ENCODE assay signal across 36 cellular contexts in the genomic region with DNA sequence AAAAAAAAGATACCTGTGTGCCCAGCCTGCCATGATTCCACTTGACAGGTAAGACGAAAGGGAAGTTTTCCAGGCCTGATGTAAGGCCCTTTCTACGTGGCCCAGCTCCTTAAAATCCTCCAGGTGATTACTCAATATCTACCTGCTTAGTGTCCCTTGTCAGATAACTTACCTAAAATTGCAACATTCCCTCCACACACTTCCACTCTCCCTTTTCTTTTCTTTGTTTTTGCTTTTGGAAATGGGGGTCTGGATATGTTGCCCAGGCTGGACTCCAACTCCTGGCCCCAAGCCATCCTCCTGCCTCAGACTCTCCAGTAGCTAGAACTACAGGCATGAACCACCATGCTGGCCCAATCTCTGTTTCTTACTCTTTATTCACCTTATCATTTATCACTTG. TPM values are rescaled to one million over a fixed set of nuclear protein-coding genes. Genes with fewer than 3 reads are reported as not detected.
"Had no signal": no experiment of that assay in that cellular context is flagged by ENCODE, and none has a peak within 500 bp of the region (broad histone marks: within the 10 kb centered on the region; RNA-seq: fewer than 3 reads in every experiment).

No MANE protein-coding gene starts in this region.

- H3K27me3 ChIP-seq: colonic mucosa, esophagus squamous epithelium, left lung, ovary, testis, tibial artery, upper lobe of left lung had no signal

- H3K9me3 ChIP-seq: colonic mucosa, heart right ventricle, left lung, mucosa of descending colon, ovary, psoas muscle, spleen, testis, tibial artery, upper lobe of left lung had no signal

- H3K36me3 Mint-ChIP-seq: mesothelial cell of epicardium; natural killer cell treated with Interleukin-12 subunit alpha and Interleukin-12 subunit beta and Interleukin-15 and Interleukin-18, amount 100 ng/mL, for 72 hours; stimulated activated memory B cell treated with anti-CD40 and anti-IgM and Interleukin-4, amounts not matched to agents 10 μg/mL and 1 μg/mL and 100 μg/mL, for 72 hours had no signal

- ATAC-seq: effector memory CD8-positive, alpha-beta T cell; heart right ventricle; left cardiac atrium; left lung; mucosa of descending colon; natural killer cell treated with Interleukin-12 subunit alpha and Interleukin-12 subunit beta and Interleukin-15 and Interleukin-18, amount 100 ng/mL, for 72 hours; psoas muscle; right cardiac atrium; stimulated activated memory B cell treated with anti-CD40 and anti-IgM and Interleukin-4, amounts not matched to agents 10 μg/mL and 1 μg/mL and 100 μg/mL, for 72 hours; stimulated activated naive CD8-positive, alpha-beta T cell treated with anti-CD3 and anti-CD28 coated beads, Interleukin-15, Interleukin-2, amounts not matched to agents 100 U/mL and 50 U/mL, for 24 hours had no signal

- H3K4me1 ChIP-seq: colonic mucosa, left lung, psoas muscle, testis had no signal

- FAIRE-seq: endometrium, islet of Langerhans, urothelium cell line had no signal

- H3K27ac ChIP-seq: colonic mucosa, esophagus squamous epithelium, heart right ventricle, left lung, ovary, psoas muscle, skin epidermis, spleen, testis, tibial artery, upper lobe of left lung had no signal

- H3K27ac Mint-ChIP-seq: effector memory CD8-positive, alpha-beta T cell; mesothelial cell of epicardium; natural killer cell treated with Interleukin-12 subunit alpha and Interleukin-12 subunit beta and Interleukin-15 and Interleukin-18, amount 100 ng/mL, for 72 hours; stimulated activated memory B cell treated with anti-CD40 and anti-IgM and Interleukin-4, amounts not matched to agents 10 μg/mL and 1 μg/mL and 100 μg/mL, for 72 hours had no signal

- H3K9me3 Mint-ChIP-seq: mesothelial cell of epicardium; natural killer cell treated with Interleukin-12 subunit alpha and Interleukin-12 subunit beta and Interleukin-15 and Interleukin-18, amount 100 ng/mL, for 72 hours; stimulated activated memory B cell treated with anti-CD40 and anti-IgM and Interleukin-4, amounts not matched to agents 10 μg/mL and 1 μg/mL and 100 μg/mL, for 72 hours had no signal

- H3K4me3 ChIP-seq: colonic mucosa, esophagus squamous epithelium, heart right ventricle, left lung, mucosa of descending colon, ovary, psoas muscle, skin epidermis, spleen, testis, tibial artery, upper lobe of left lung had no signal

- H3K4me3 Mint-ChIP-seq: effector memory CD8-positive, alpha-beta T cell; mesothelial cell of epicardium; natural killer cell treated with Interleukin-12 subunit alpha and Interleukin-12 subunit beta and Interleukin-15 and Interleukin-18, amount 100 ng/mL, for 72 hours; stimulated activated memory B cell treated with anti-CD40 and anti-IgM and Interleukin-4, amounts not matched to agents 10 μg/mL and 1 μg/mL and 100 μg/mL, for 72 hours had no signal

- DNase-seq: colonic mucosa; effector memory CD8-positive, alpha-beta T cell; erythroblast; esophagus squamous epithelium; foreskin melanocyte; glutamatergic neuron; heart right ventricle; hippocampal formation; left cardiac atrium; left lung; mesenchymal stem cell; mucosa of descending colon; naive B cell; occipital lobe; ovary; psoas muscle; spleen; stimulated activated CD4-positive, alpha-beta T cell treated with anti-CD3 and anti-CD28 coated beads, Interleukin-4, amount 100 ng/mL, for 4 hours; stimulated activated naive CD8-positive, alpha-beta T cell treated with anti-CD3 and anti-CD28 coated beads, Interleukin-15, Interleukin-2, amounts not matched to agents 100 U/mL and 50 U/mL, for 24 hours; substantia nigra; testis; tibial artery; upper lobe of left lung had no signal

- H3K36me3 ChIP-seq: colonic mucosa, esophagus squamous epithelium, heart right ventricle, left lung, ovary, spleen, tibial artery, upper lobe of left lung had no signal

RNA-seq across cellular contexts. Expression of a gene that starts 7.2 kb away (rescaled TPM):
- total RNA-seq: dermis microvascular lymphatic vessel endothelial cell, lung microvascular endothelial cell, renal cortical epithelial cell had no signal

RNA-seq across cellular contexts. Expression of a gene that starts 7.3 kb away (rescaled TPM):
- total RNA-seq: colonic mucosa; dermis microvascular lymphatic vessel endothelial cell; esophagus squamous epithelium; heart right ventricle; kidney epithelial cell; left cardiac atrium; left lung; lower leg skin; lung microvascular endothelial cell; mesothelial cell of epicardium; mucosa of descending colon; natural killer cell treated with Interleukin-12 subunit alpha and Interleukin-12 subunit beta and Interleukin-15 and Interleukin-18, amount 100 ng/mL, for 72 hours; occipital lobe; ovary; renal cortical epithelial cell; right cardiac atrium; spleen; testis had no signal
- polyA plus RNA-seq: heart right ventricle, ovary, psoas muscle, right cardiac atrium, spleen had no signal
